In the genomic region with DNA sequence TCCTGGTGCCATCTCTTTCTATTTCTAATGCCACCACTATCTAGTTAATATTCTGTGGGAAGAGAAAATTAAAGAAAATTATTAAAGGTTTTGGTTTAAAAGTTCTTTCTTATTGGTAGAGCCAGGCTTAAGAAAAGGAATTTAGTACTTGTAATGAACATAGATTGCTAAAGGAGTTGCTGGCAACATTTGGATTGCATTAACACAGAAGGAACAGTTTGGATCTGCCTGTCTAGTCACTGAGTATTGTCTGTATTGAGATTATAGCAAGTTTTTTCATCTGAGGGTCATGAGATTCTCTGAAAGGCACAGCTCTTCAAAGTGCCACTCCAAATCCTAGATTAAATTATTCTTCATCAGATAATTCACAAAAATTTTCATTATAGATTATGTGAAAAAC, we compare ENCODE assay signal across 31 cellular contexts.
"Had no signal": no experiment of that assay in that cellular context is flagged by ENCODE, and none has a peak within 500 bp of the region (broad histone marks: within the 10 kb centered on the region; RNA-seq: fewer than 3 reads in every experiment).

No MANE protein-coding gene starts in this region.

- H3K4me3 ChIP-seq: adrenal gland, body of pancreas, esophagus squamous epithelium had no signal

- H3K36me3 ChIP-seq: adrenal gland, esophagus squamous epithelium had no signal

- H3K36me3 Mint-ChIP-seq: activated naive CD4-positive, alpha-beta T cell treated with anti-CD3 and anti-CD28 coated beads, Interleukin-2, amount 10 ng/mL, durations not matched to agents 7 days and 5 days; activated naive CD4-positive, alpha-beta T cell treated with anti-CD3 and anti-CD28 coated beads, Interleukin-2, amount 50 U/mL, for 72 hours; T-cell had no signal

- H3K4me3 Mint-ChIP-seq: activated B cell treated with CpG ODN at 0.5 μM for 24 hours; activated CD4-positive, alpha-beta memory T cell treated with anti-CD3 and anti-CD28 coated beads, Interleukin-2, amount 10 ng/mL, durations not matched to agents 7 days and 5 days; activated CD4-positive, alpha-beta T cell treated with anti-CD3 and anti-CD28 coated beads for 36 hours; activated CD4-positive, alpha-beta T cell treated with anti-CD3 and anti-CD28 coated beads, Interleukin-2, amount 10 ng/mL, durations not matched to agents 7 days and 5 days; activated naive CD4-positive, alpha-beta T cell treated with anti-CD3 and anti-CD28 coated beads, Interleukin-2, amount 10 ng/mL, durations not matched to agents 7 days and 5 days; activated naive CD8-positive, alpha-beta T cell treated with anti-CD3 and anti-CD28 coated beads, Interleukin-2, amount 10 ng/mL, durations not matched to agents 7 days and 5 days; activated T-cell treated with anti-CD3 and anti-CD28 coated beads, Interleukin-2, amount 50 U/mL, for 24 hours; activated T-cell treated with anti-CD3 and anti-CD28 coated beads, Interleukin-2, amount 50 U/mL, for 72 hours; T-cell; T-helper 1 cell treated with Interleukin-12 subunit alpha and Interleukin-12 subunit beta and Interleukin-4 antibody, amounts not matched to agents 30 μg/mL and 1 μg/mL, for 36 hours had no signal

- ATAC-seq: activated CD4-positive, alpha-beta T cell treated with anti-CD3 and anti-CD28 coated beads for 36 hours; activated naive CD4-positive, alpha-beta T cell treated with anti-CD3 and anti-CD28 coated beads, Interleukin-2, amount 50 U/mL, for 72 hours; activated T-cell treated with anti-CD3 and anti-CD28 coated beads, Interleukin-2, amount 50 U/mL, for 72 hours; body of pancreas; T-cell had no signal

- H3K27me3 Mint-ChIP-seq: activated B cell treated with CpG ODN at 0.5 μM for 24 hours; activated CD4-positive, alpha-beta memory T cell treated with anti-CD3 and anti-CD28 coated beads, Interleukin-2, amount 10 ng/mL, durations not matched to agents 7 days and 5 days; activated CD4-positive, alpha-beta T cell treated with anti-CD3 and anti-CD28 coated beads for 36 hours; activated CD4-positive, alpha-beta T cell treated with anti-CD3 and anti-CD28 coated beads, Interleukin-2, amount 10 ng/mL, durations not matched to agents 7 days and 5 days; activated naive CD4-positive, alpha-beta T cell treated with anti-CD3 and anti-CD28 coated beads, Interleukin-2, amount 10 ng/mL, durations not matched to agents 7 days and 5 days; activated T-cell treated with anti-CD3 and anti-CD28 coated beads, Interleukin-2, amount 50 U/mL, for 24 hours had no signal

- H3K9me3 ChIP-seq: adrenal gland, body of pancreas, esophagus squamous epithelium had no signal

- DNase-seq: activated B cell treated with CpG ODN at 0.5 μM for 24 hours; activated CD4-positive, alpha-beta memory T cell treated with anti-CD3 and anti-CD28 coated beads, Interleukin-2, amount 10 ng/mL, durations not matched to agents 7 days and 5 days; activated CD4-positive, alpha-beta T cell treated with anti-CD3 and anti-CD28 coated beads for 36 hours; activated CD4-positive, alpha-beta T cell treated with anti-CD3 and anti-CD28 coated beads, Interleukin-2, amount 10 ng/mL, durations not matched to agents 7 days and 5 days; activated CD4-positive, alpha-beta T cell treated with anti-CD3 and anti-CD28 coated beads, Interleukin-2, amount 50 U/mL, for 4 hours; activated CD4-positive, CD25-positive, alpha-beta regulatory T cell treated with anti-CD3 and anti-CD28 coated beads, Interleukin-2, amount 50 U/mL, for 72 hours; activated CD8-positive, alpha-beta memory T cell treated with anti-CD3 and anti-CD28 coated beads, Interleukin-2, amount 50 U/mL, for 48 hours; activated gamma-delta T cell; activated naive CD4-positive, alpha-beta T cell; activated naive CD4-positive, alpha-beta T cell treated with anti-CD3 and anti-CD28 coated beads, Interleukin-2, amount 10 ng/mL, durations not matched to agents 7 days and 5 days; activated naive CD8-positive, alpha-beta T cell treated with anti-CD3 and anti-CD28 coated beads, Interleukin-2, amount 10 ng/mL, durations not matched to agents 7 days and 5 days; activated T-cell treated with anti-CD3 and anti-CD28 coated beads for 4 hours; activated T-cell treated with anti-CD3 and anti-CD28 coated beads, Interleukin-2, amount 50 U/mL, for 24 hours; activated T-cell treated with anti-CD3 and anti-CD28 coated beads, Interleukin-2, amount 50 U/mL, for 72 hours; adrenal gland; amygdala; aorta; body of pancreas; caudate nucleus; cortex of kidney; dermis blood vessel endothelial cell; effector CD4-positive, alpha-beta T cell; esophagus squamous epithelium; head of caudate nucleus; SW 1271; T-cell; T-helper 9 cell; WERI-Rb-1 had no signal

- H3K4me1 Mint-ChIP-seq: activated CD4-positive, alpha-beta memory T cell treated with anti-CD3 and anti-CD28 coated beads, Interleukin-2, amount 10 ng/mL, durations not matched to agents 7 days and 5 days; activated CD4-positive, alpha-beta T cell treated with anti-CD3 and anti-CD28 coated beads for 36 hours; activated CD4-positive, alpha-beta T cell treated with anti-CD3 and anti-CD28 coated beads, Interleukin-2, amount 10 ng/mL, durations not matched to agents 7 days and 5 days; activated naive CD4-positive, alpha-beta T cell treated with anti-CD3 and anti-CD28 coated beads, Interleukin-2, amount 10 ng/mL, durations not matched to agents 7 days and 5 days; activated naive CD8-positive, alpha-beta T cell treated with anti-CD3 and anti-CD28 coated beads, Interleukin-2, amount 10 ng/mL, durations not matched to agents 7 days and 5 days; T-cell had no signal

- H3K9me3 Mint-ChIP-seq: activated B cell treated with CpG ODN at 0.5 μM for 24 hours; activated CD4-positive, alpha-beta memory T cell treated with anti-CD3 and anti-CD28 coated beads, Interleukin-2, amount 10 ng/mL, durations not matched to agents 7 days and 5 days; activated CD4-positive, alpha-beta T cell treated with anti-CD3 and anti-CD28 coated beads, Interleukin-2, amount 10 ng/mL, durations not matched to agents 7 days and 5 days; activated naive CD4-positive, alpha-beta T cell treated with anti-CD3 and anti-CD28 coated beads, Interleukin-2, amount 10 ng/mL, durations not matched to agents 7 days and 5 days; activated naive CD4-positive, alpha-beta T cell treated with anti-CD3 and anti-CD28 coated beads, Interleukin-2, amount 50 U/mL, for 72 hours; activated naive CD8-positive, alpha-beta T cell treated with anti-CD3 and anti-CD28 coated beads, Interleukin-2, amount 10 ng/mL, durations not matched to agents 7 days and 5 days; activated T-cell treated with anti-CD3 and anti-CD28 coated beads, Interleukin-2, amount 50 U/mL, for 24 hours; activated T-cell treated with anti-CD3 and anti-CD28 coated beads, Interleukin-2, amount 50 U/mL, for 72 hours; T-cell; T-helper 1 cell treated with Interleukin-12 subunit alpha and Interleukin-12 subunit beta and Interleukin-4 antibody, amounts not matched to agents 30 μg/mL and 1 μg/mL, for 36 hours had no signal

- H3K27ac ChIP-seq: adrenal gland, body of pancreas, epithelial cell of prostate, esophagus squamous epithelium, WERI-Rb-1 had no signal

- H3K27ac Mint-ChIP-seq: activated B cell treated with CpG ODN at 0.5 μM for 24 hours; activated CD4-positive, alpha-beta memory T cell treated with anti-CD3 and anti-CD28 coated beads, Interleukin-2, amount 10 ng/mL, durations not matched to agents 7 days and 5 days; activated CD4-positive, alpha-beta T cell treated with anti-CD3 and anti-CD28 coated beads for 36 hours; activated CD4-positive, alpha-beta T cell treated with anti-CD3 and anti-CD28 coated beads, Interleukin-2, amount 10 ng/mL, durations not matched to agents 7 days and 5 days; activated naive CD4-positive, alpha-beta T cell treated with anti-CD3 and anti-CD28 coated beads, Interleukin-2, amount 10 ng/mL, durations not matched to agents 7 days and 5 days; activated naive CD4-positive, alpha-beta T cell treated with anti-CD3 and anti-CD28 coated beads, Interleukin-2, amount 50 U/mL, for 72 hours; activated naive CD8-positive, alpha-beta T cell treated with anti-CD3 and anti-CD28 coated beads, Interleukin-2, amount 10 ng/mL, durations not matched to agents 7 days and 5 days; activated T-cell treated with anti-CD3 and anti-CD28 coated beads, Interleukin-2, amount 50 U/mL, for 24 hours; activated T-cell treated with anti-CD3 and anti-CD28 coated beads, Interleukin-2, amount 50 U/mL, for 72 hours; T-cell; T-helper 1 cell treated with Interleukin-12 subunit alpha and Interleukin-12 subunit beta and Interleukin-4 antibody, amounts not matched to agents 30 μg/mL and 1 μg/mL, for 36 hours had no signal
